21 cellular contexts compared by ENCODE assay signal in the genomic region with DNA sequence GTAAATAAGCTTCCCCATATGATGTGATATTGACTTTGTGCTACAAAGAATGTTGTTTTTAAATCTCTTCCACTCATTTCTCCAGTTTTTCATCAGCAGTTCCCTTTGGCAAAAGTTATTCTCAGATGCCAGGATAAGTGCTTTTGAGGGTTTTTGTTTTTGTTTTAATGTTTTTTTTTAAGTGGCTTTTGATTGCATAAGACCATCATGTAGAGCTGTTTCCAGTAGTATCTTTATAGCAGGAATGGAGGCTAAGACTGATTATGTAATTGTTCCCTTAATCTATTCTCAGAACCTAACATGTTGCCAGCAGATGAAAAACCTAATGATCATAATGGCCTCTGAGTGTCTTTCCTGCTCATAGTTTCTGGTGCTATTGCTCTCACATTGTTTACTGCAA.
A peak's percentile ranks its signal among the peaks of the same experiment; 100 is the strongest.
DNase-seq lines count a peak whose midpoint lies in the region; TF ChIP-seq lines count a peak whose summit lies in the region.
"Had no signal": no experiment of that assay in that cellular context is flagged by ENCODE, and none has a peak within 500 bp of the region (broad histone marks: within the 10 kb centered on the region; RNA-seq: fewer than 3 reads in every experiment).

No MANE protein-coding gene starts in this region.

- intact Hi-C loops in activated T-helper 2 cell treated with anti-CD3 and anti-CD28 coated beads, Interferon-gamma antibody, Interleukin-2, Interleukin-4, amounts not matched to agents 10 μg/mL and 5 μg/mL and 100 μg/mL, durations not matched to agents 14 hours and 24 hours and 36 hours (cut with micrococcal nuclease) = no loop called here

- H3K9me3 Mint-ChIP-seq in activated T-helper 2 cell treated with anti-CD3 and anti-CD28 coated beads, Interferon-gamma antibody, Interleukin-2, Interleukin-4, amounts not matched to agents 10 μg/mL and 5 μg/mL and 100 μg/mL, durations not matched to agents 14 hours and 24 hours and 36 hours = peaks cover 7% of the 10 kb centered on the region

- no peak overlapping the region for H3K27ac Mint-ChIP-seq in activated T-helper 2 cell treated with anti-CD3 and anti-CD28 coated beads, Interferon-gamma antibody, Interleukin-2, Interleukin-4, amounts not matched to agents 10 μg/mL and 5 μg/mL and 100 μg/mL, durations not matched to agents 14 hours and 24 hours and 36 hours
- H3K27ac Mint-ChIP-seq: activated CD4-positive, alpha-beta T cell treated with anti-CD3 and anti-CD28 coated beads for 36 hours; activated naive CD8-positive, alpha-beta T cell; stimulated activated naive B cell treated with anti-CD40 and anti-IgM and Interleukin-4, amounts not matched to agents 10 μg/mL and 1 μg/mL and 100 μg/mL, for 72 hours; T-cell had no signal

- no peak overlapping the region for H3K4me3 Mint-ChIP-seq in activated T-helper 2 cell treated with anti-CD3 and anti-CD28 coated beads, Interferon-gamma antibody, Interleukin-2, Interleukin-4, amounts not matched to agents 10 μg/mL and 5 μg/mL and 100 μg/mL, durations not matched to agents 14 hours and 24 hours and 36 hours (ENCODE audit: low read depth)
- H3K4me3 Mint-ChIP-seq: activated CD4-positive, alpha-beta T cell treated with anti-CD3 and anti-CD28 coated beads for 36 hours; activated naive CD8-positive, alpha-beta T cell; CD8-positive, alpha-beta memory T cell; stimulated activated naive B cell treated with anti-CD40 and anti-IgM and Interleukin-4, amounts not matched to agents 10 μg/mL and 1 μg/mL and 100 μg/mL, for 72 hours; T-cell had no signal

- peaks cover 21% of the 10 kb centered on the region for H3K4me1 Mint-ChIP-seq in activated T-helper 2 cell treated with anti-CD3 and anti-CD28 coated beads, Interferon-gamma antibody, Interleukin-2, Interleukin-4, amounts not matched to agents 10 μg/mL and 5 μg/mL and 100 μg/mL, durations not matched to agents 14 hours and 24 hours and 36 hours (ENCODE audit: low read depth)
- H3K4me1 Mint-ChIP-seq: CD8-positive, alpha-beta memory T cell; T-cell had no signal

- DNase-seq in GM03348 (ENCODE audit: low spot score) (peak; percentile 59), MV-4-11 (lab: John Stamatoyannopoulos, UW) (peak; percentile 58), choroid plexus epithelial cell (ENCODE audit: low read depth) (peak; percentile 51), myocyte (ENCODE audit: low read depth) (peak; percentile 9), HK-2 (ENCODE audit: unreplicated experiment) (no peak), NCI-H69 (lab: John Stamatoyannopoulos, UW) (no peak)
- no peak for DNase-seq in activated T-helper 2 cell treated with anti-CD3 and anti-CD28 coated beads, Interferon-gamma antibody, Interleukin-2, Interleukin-4, amounts not matched to agents 10 μg/mL and 5 μg/mL and 100 μg/mL, durations not matched to agents 14 hours and 24 hours and 36 hours (ENCODE audit: low spot score)
- DNase-seq: activated CD4-positive, alpha-beta T cell treated with anti-CD3 and anti-CD28 coated beads for 36 hours; cortex of kidney; DMS53; gastrocnemius medialis; Karpas-422; NCI-H2107; NCI-H526 treated with DMSO at 0.1 percent for 48 hours; stimulated activated CD4-positive, alpha-beta T cell treated with anti-CD3 and anti-CD28 coated beads, Interleukin-2, amount 100 ng/mL, for 24 hours; stimulated activated naive B cell treated with anti-CD40 and anti-IgM and Interleukin-4, amounts not matched to agents 10 μg/mL and 1 μg/mL and 100 μg/mL, for 72 hours; T-cell; tibial artery had no signal

- H3K4me3 ChIP-seq in choroid plexus epithelial cell (ENCODE audit: low read depth, low read length) = no peak overlapping the region
- H3K4me3 ChIP-seq: gastrocnemius medialis, HAP-1, tibial artery had no signal

- peaks cover 42% of the 10 kb centered on the region for H3K36me3 Mint-ChIP-seq in activated T-helper 2 cell treated with anti-CD3 and anti-CD28 coated beads, Interferon-gamma antibody, Interleukin-2, Interleukin-4, amounts not matched to agents 10 μg/mL and 5 μg/mL and 100 μg/mL, durations not matched to agents 14 hours and 24 hours and 36 hours (ENCODE audit: low read depth)
- H3K36me3 Mint-ChIP-seq: T-cell had no signal

- TF ChIP-seq CTCF in choroid plexus epithelial cell (conservative IDR thresholded peaks at IDR 0.05; ENCODE audit: low read depth, low read length) = no peak

- H3K27me3 Mint-ChIP-seq in activated T-helper 2 cell treated with anti-CD3 and anti-CD28 coated beads, Interferon-gamma antibody, Interleukin-2, Interleukin-4, amounts not matched to agents 10 μg/mL and 5 μg/mL and 100 μg/mL, durations not matched to agents 14 hours and 24 hours and 36 hours (ENCODE audit: low read depth) = no peaks in the 10 kb centered on the region
- H3K27me3 Mint-ChIP-seq: activated CD4-positive, alpha-beta T cell treated with anti-CD3 and anti-CD28 coated beads for 36 hours had no signal

Comparison
In these comparisons a context has a peak if more than half of its experiments do, and no peak if none do; other contexts are left out.
1. DNase-seq: peak in GM03348 (single experiment), MV-4-11 (single experiment), choroid plexus epithelial cell (single experiment) and myocyte (single experiment); none in HK-2 (single experiment), activated T-helper 2 cell treated with anti-CD3 and anti-CD28 coated beads, Interferon-gamma antibody, Interleukin-2, Interleukin-4, amounts not matched to agents 10 μg/mL and 5 μg/mL and 100 μg/mL, durations not matched to agents 14 hours and 24 hours and 36 hours (single experiment) and NCI-H69 (single experiment).